18 cellular contexts compared by ENCODE assay signal in the genomic region with DNA sequence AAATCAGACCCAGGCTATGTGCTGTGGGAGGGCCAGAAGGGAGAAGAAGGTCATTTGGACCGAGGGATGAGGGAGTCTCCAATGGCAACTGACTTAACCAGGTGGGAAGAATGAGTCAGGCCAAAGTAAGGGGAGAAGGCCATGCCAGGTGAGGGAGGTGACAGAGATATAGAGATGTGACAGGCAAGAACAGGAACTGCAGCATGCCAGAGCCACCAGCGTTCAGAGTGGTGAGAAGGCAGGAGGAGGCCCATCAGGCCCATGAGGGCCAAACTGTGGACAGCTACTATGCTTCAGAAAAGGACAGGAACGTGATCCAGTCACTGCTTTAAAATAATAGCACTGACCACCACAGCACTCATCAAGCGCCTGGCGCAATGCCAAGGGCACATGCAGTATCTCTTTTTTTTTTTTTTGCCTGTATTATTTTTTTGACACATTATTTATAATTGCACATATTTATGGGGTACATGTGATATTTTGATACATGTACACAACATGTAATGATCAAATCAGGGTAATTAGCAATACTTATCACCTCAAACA.
DNase-seq lines count a peak whose midpoint lies in the region; ATAC-seq and TF ChIP-seq lines count a peak whose summit lies in the region.
"Had no signal": no experiment of that assay in that cellular context is flagged by ENCODE, and none has a peak within 500 bp of the region (broad histone marks: within the 10 kb centered on the region; RNA-seq: fewer than 3 reads in every experiment).

No MANE protein-coding gene starts in this region.

- CTCF ChIA-PET in MCF 10A (lab: Yijun Ruan, JAX): interaction anchor here (0.6 to 1.0 kb wide), 3 partner anchors 12 to 48 kb away, joined by 3 to 4 read pairs (median 3); no protein-coding TSS in a partner anchor

- H4K20me1 ChIP-seq in neural progenitor cell (ENCODE audit: low read depth): no peaks in the 10 kb centered on the region
- H4K20me1 ChIP-seq: BLaER1 treated with 17β-estradiol and CSF1 and Interleukin-3, amounts not matched to agents 10 nM and 100 nM had no signal

- H3K9ac ChIP-seq in neural progenitor cell: no peak overlapping the region
- H3K9ac ChIP-seq: BLaER1 treated with 17β-estradiol and CSF1 and Interleukin-3, amounts not matched to agents 10 nM and 100 nM had no signal

- no peaks in the 10 kb centered on the region for H3K79me2 ChIP-seq in neural progenitor cell (ENCODE audit: low read depth)

- H3K4me3 ChIP-seq in RWPE2 (ENCODE audit: severe bottlenecking) (no peak overlapping the region), neural progenitor cell (no peak overlapping the region), left lung (no peak overlapping the region)
- H3K4me3 ChIP-seq: BLaER1 treated with 17β-estradiol and CSF1 and Interleukin-3, amounts not matched to agents 10 nM and 100 nM had no signal

- no TSS peak for BruUV-seq in MCF 10A (replicated peaks; lab: Mats Ljungman, UMichigan)

- H3K36me3 ChIP-seq in RWPE2 (ENCODE audit: low read depth) (no peaks in the 10 kb centered on the region), neural progenitor cell (no peaks in the 10 kb centered on the region), left lung (no peaks in the 10 kb centered on the region)
- H3K36me3 ChIP-seq: BLaER1 treated with 17β-estradiol and CSF1 and Interleukin-3, amounts not matched to agents 10 nM and 100 nM had no signal

- in situ Hi-C loops in T47D (cut with HindIII; ENCODE audit: low pct_unique_long_range_greater_than_20kb, low sequenced_read_pairs): no loop called here

- H3K27ac ChIP-seq in RWPE2 (ENCODE audit: poor library complexity, severe bottlenecking) (no peak overlapping the region), neural progenitor cell (no peak overlapping the region), left lung (no peak overlapping the region)
- H3K27ac ChIP-seq: BLaER1 treated with 17β-estradiol and CSF1 and Interleukin-3, amounts not matched to agents 10 nM and 100 nM; HL-60 had no signal

- H3K36me3 Mint-ChIP-seq in MCF 10A (ENCODE audit: insufficient read depth, unreplicated experiment): no peaks in the 10 kb centered on the region
- H3K36me3 Mint-ChIP-seq in neural progenitor cell: no peaks in the 10 kb centered on the region
- H3K36me3 Mint-ChIP-seq in natural killer cell treated with Interleukin-12 subunit alpha and Interleukin-12 subunit beta and Interleukin-15 and Interleukin-18, amount 100 ng/mL, for 72 hours: peaks cover under 1% of the 10 kb centered on the region
- H3K36me3 Mint-ChIP-seq: CD8-positive, alpha-beta T cell; IgD-negative memory B cell had no signal

- H3K4me1 Mint-ChIP-seq in MCF 10A (ENCODE audit: insufficient read depth, unreplicated experiment) (no peaks in the 10 kb centered on the region), neural progenitor cell (no peaks in the 10 kb centered on the region)
- no peaks in the 10 kb centered on the region for H3K4me1 Mint-ChIP-seq in natural killer cell treated with Interleukin-12 subunit alpha and Interleukin-12 subunit beta and Interleukin-15 and Interleukin-18, amount 100 ng/mL, for 72 hours (ENCODE audit: low read depth in 2 of 2)
- H3K4me1 Mint-ChIP-seq: B cell, IgD-negative memory B cell had no signal

- no peak overlapping the region for H2AFZ ChIP-seq in neural progenitor cell (replicated peaks)

- ATAC-seq in RWPE2 (ENCODE audit: low read depth) (peak; percentile 12; the same call in 1 of the 3 replicates), left lung (no peak)
- no peak for ATAC-seq in natural killer cell treated with Interleukin-12 subunit alpha and Interleukin-12 subunit beta and Interleukin-15 and Interleukin-18, amount 100 ng/mL, for 72 hours
- ATAC-seq: CD8-positive, alpha-beta T cell; HCT116 had no signal

- peaks cover 8% of the 10 kb centered on the region for H3K27me3 ChIP-seq in RWPE2 (ENCODE audit: insufficient read depth, poor library complexity, severe bottlenecking)
- H3K27me3 ChIP-seq in neural progenitor cell: no peaks in the 10 kb centered on the region
- H3K27me3 ChIP-seq in left lung: no peaks in the 10 kb centered on the region
- H3K27me3 ChIP-seq: BLaER1 treated with 17β-estradiol and CSF1 and Interleukin-3, amounts not matched to agents 10 nM and 100 nM had no signal

- H3K27me3 Mint-ChIP-seq in MCF 10A (ENCODE audit: insufficient read depth, unreplicated experiment) (peaks cover 34% of the 10 kb centered on the region), neural progenitor cell (ENCODE audit: insufficient read depth, low read depth) (peaks cover 4% of the 10 kb centered on the region)
- peaks cover 16 to 22% of the 10 kb centered on the region in 2 donors for H3K27me3 Mint-ChIP-seq in natural killer cell treated with Interleukin-12 subunit alpha and Interleukin-12 subunit beta and Interleukin-15 and Interleukin-18, amount 100 ng/mL, for 72 hours
- H3K27me3 Mint-ChIP-seq: B cell, IgD-negative memory B cell had no signal

- H3K9me3 ChIP-seq in RWPE2 (ENCODE audit: severe bottlenecking) (peaks cover 7% of the 10 kb centered on the region), neural progenitor cell (ENCODE audit: low read depth) (no peaks in the 10 kb centered on the region), left lung (peaks cover 0 to 2% of the 10 kb centered on the region in 2 donors)

- H3K4me1 ChIP-seq in RWPE2 (ENCODE audit: insufficient read depth, poor library complexity, severe bottlenecking) (no peaks in the 10 kb centered on the region), neural progenitor cell (no peaks in the 10 kb centered on the region), left lung (no peaks in the 10 kb centered on the region)

- H3K27ac Mint-ChIP-seq in MCF 10A (ENCODE audit: low read depth, unreplicated experiment): no peak overlapping the region
- H3K27ac Mint-ChIP-seq in neural progenitor cell: no peak overlapping the region
- no peak overlapping the region for H3K27ac Mint-ChIP-seq in natural killer cell treated with Interleukin-12 subunit alpha and Interleukin-12 subunit beta and Interleukin-15 and Interleukin-18, amount 100 ng/mL, for 72 hours
- H3K27ac Mint-ChIP-seq: B cell; CD8-positive, alpha-beta T cell; HFFc6; IgD-negative memory B cell had no signal

- no peak for TF ChIP-seq CTCF in MCF 10A (IDR thresholded peaks at IDR 0.05; ENCODE audit: unreplicated experiment)
- no peak for TF ChIP-seq CTCF in RWPE2 (IDR thresholded peaks at IDR 0.05; ENCODE audit: poor library complexity, severe bottlenecking)
- no peak for TF ChIP-seq CTCF in neural progenitor cell (IDR thresholded peaks at IDR 0.05)
- TF ChIP-seq CTCF in left lung (IDR thresholded peaks at IDR 0.05): no peak

- intact Hi-C loops in MCF 10A (cut with micrococcal nuclease): no loop called here
- intact Hi-C loops in left lung (cut with DNase I): no loop called here

- POLR2A ChIA-PET in MCF 10A (lab: Yijun Ruan, JAX): no interaction called here

- H3K9me3 Mint-ChIP-seq in MCF 10A (ENCODE audit: unreplicated experiment): no peaks in the 10 kb centered on the region
- H3K9me3 Mint-ChIP-seq in neural progenitor cell: peaks cover 29% of the 10 kb centered on the region
- H3K9me3 Mint-ChIP-seq in natural killer cell treated with Interleukin-12 subunit alpha and Interleukin-12 subunit beta and Interleukin-15 and Interleukin-18, amount 100 ng/mL, for 72 hours: no peaks in the 10 kb centered on the region
- H3K9me3 Mint-ChIP-seq: HFFc6 had no signal

- H3K4me2 ChIP-seq in neural progenitor cell: no peak overlapping the region
- H3K4me2 ChIP-seq: BLaER1 treated with 17β-estradiol and CSF1 and Interleukin-3, amounts not matched to agents 10 nM and 100 nM had no signal

- H3K4me3 Mint-ChIP-seq in MCF 10A (ENCODE audit: unreplicated experiment) (no peak overlapping the region), neural progenitor cell (peak overlapping the region; percentile 13)
- no peak overlapping the region for H3K4me3 Mint-ChIP-seq in natural killer cell treated with Interleukin-12 subunit alpha and Interleukin-12 subunit beta and Interleukin-15 and Interleukin-18, amount 100 ng/mL, for 72 hours
- H3K4me3 Mint-ChIP-seq: B cell; CD8-positive, alpha-beta T cell; HFFc6; IgD-negative memory B cell had no signal

- DNase-seq in T47D (ENCODE audit: low read depth in 1 of 2, low spot score in 1 of 2) (peak; percentile 26 to 38), MCF 10A (ENCODE audit: unreplicated experiment) (no peak), RWPE2 (ENCODE audit: low spot score) (no peak), neural progenitor cell (ENCODE audit: low spot score) (no peak), left lung (no peak)
- DNase-seq in natural killer cell treated with Interleukin-12 subunit alpha and Interleukin-12 subunit beta and Interleukin-15 and Interleukin-18, amount 100 ng/mL, for 72 hours (ENCODE audit: low spot score): no peak
- no peak for DNase-seq in stimulated activated CD4-positive, alpha-beta T cell treated with anti-CD3 and anti-CD28 coated beads, Interleukin-1b, Interleukin-23, amount 100 ng/mL, for 48 hours
- DNase-seq: 8988T; Calu3; CD8-positive, alpha-beta T cell; GOT3; H7; HFFc6 had no signal

- H3F3A ChIP-seq in neural progenitor cell (ENCODE audit: low read depth): no peaks in the 10 kb centered on the region

Comparison
In these comparisons a context has a peak if more than half of its experiments do, and no peak if none do; other contexts are left out.
1. DNase-seq: peak in T47D (2 of 2); none in MCF 10A (single experiment), RWPE2 (single experiment), neural progenitor cell (single experiment), natural killer cell treated with Interleukin-12 subunit alpha and Interleukin-12 subunit beta and Interleukin-15 and Interleukin-18, amount 100 ng/mL, for 72 hours (single experiment), left lung (0 of 2) and stimulated activated CD4-positive, alpha-beta T cell treated with anti-CD3 and anti-CD28 coated beads, Interleukin-1b, Interleukin-23, amount 100 ng/mL, for 48 hours (single experiment).